In genomic region chr3:111712294-111713180, GRCh38 we compare ENCODE assay signal across 9 cellular contexts. TPM values are rescaled to one million over a fixed set of nuclear protein-coding genes. Genes with fewer than 3 reads are reported as not detected.
DNase-seq lines count a peak whose midpoint lies in the region; ATAC-seq and TF ChIP-seq lines count a peak whose summit lies in the region.
"Had no signal": no experiment of that assay in that cellular context is flagged by ENCODE, and none has a peak within 500 bp of the region (broad histone marks: within the 10 kb centered on the region; RNA-seq: fewer than 3 reads in every experiment).

No MANE protein-coding gene starts in this region.

- H3K9me3 Mint-ChIP-seq in HFFc6: no peaks in the 10 kb centered on the region

- H3K9ac ChIP-seq in OCI-LY3 (ENCODE audit: low read length): no peak overlapping the region

- no peaks in the 10 kb centered on the region for H4K20me1 ChIP-seq in OCI-LY3 (ENCODE audit: insufficient read depth, low read length)

- DNase-seq in A172 (ENCODE audit: low spot score): peak; percentile 90
- DNase-seq in HFFc6: no peak
- DNase-seq in left cardiac atrium: no peak
- no peak for DNase-seq in stimulated activated CD4-positive, alpha-beta T cell treated with anti-CD3 and anti-CD28 coated beads, Interleukin-4, amount 100 ng/mL, for 4 hours
- no peak for DNase-seq in OCI-M1 (lab: John Stamatoyannopoulos, UW)
- DNase-seq in NCI-H446 (lab: John Stamatoyannopoulos, UW): no peak

- no peak overlapping the region for H3K4me3 ChIP-seq in OCI-LY3 (ENCODE audit: low read length)
- H3K4me3 ChIP-seq: left lung had no signal

- peak overlapping the region; percentile 78 for H3K27ac Mint-ChIP-seq in HFFc6

- TF ChIP-seq CTCF in HFFc6 (IDR thresholded peaks at IDR 0.05) (no peak), OCI-LY3 (IDR thresholded peaks at IDR 0.05; ENCODE audit: low read depth, low read length) (no peak)

- no peak overlapping the region for H3K27ac ChIP-seq in OCI-LY3 (ENCODE audit: low read length)
- H3K27ac ChIP-seq: left lung had no signal

- H3K79me2 ChIP-seq in OCI-LY3 (ENCODE audit: low read length): no peaks in the 10 kb centered on the region

- intact Hi-C loops in left cardiac atrium (cut with DNase I): no loop called here

- H3K36me3 ChIP-seq in OCI-LY3 (replicated peaks; ENCODE audit: low read depth, low read length): no peaks in the 10 kb centered on the region
- H3K36me3 ChIP-seq: left lung had no signal

- H3K27me3 Mint-ChIP-seq in HFFc6 (ENCODE audit: insufficient read depth): no peaks in the 10 kb centered on the region; the same call in 1 of the 2 replicates

- ATAC-seq in left cardiac atrium (peak; percentile 50 to 66), GM21390 (IDR thresholded peaks at IDR 0.05; ENCODE audit: unreplicated experiment) (no peak)
- ATAC-seq: left lung had no signal

- H3K36me3 Mint-ChIP-seq in HFFc6 (ENCODE audit: low read depth): no peaks in the 10 kb centered on the region; the same call in none of the 2 replicates

- H2AFZ ChIP-seq in OCI-LY3 (ENCODE audit: low read depth, low read length): peak overlapping the region; percentile 90

- H3K4me1 ChIP-seq in OCI-LY3 (ENCODE audit: low read length): peaks cover 8% of the 10 kb centered on the region; the same call in 1 of the 2 replicates
- H3K4me1 ChIP-seq: left lung had no signal

- peak overlapping the region; percentile 29; the same call in 1 of the 2 replicates for H3K4me3 Mint-ChIP-seq in HFFc6

- H3K9me3 ChIP-seq in OCI-LY3 (ENCODE audit: insufficient read depth, low read length): no peaks in the 10 kb centered on the region
- H3K9me3 ChIP-seq: left lung had no signal

- no peaks in the 10 kb centered on the region for H3K27me3 ChIP-seq in OCI-LY3 (ENCODE audit: low read depth, low read length)
- H3K27me3 ChIP-seq: left lung had no signal

- peaks cover 41% of the 10 kb centered on the region for H3K4me1 Mint-ChIP-seq in HFFc6 (ENCODE audit: low read depth)

- peak overlapping the region; percentile 41 for H3K4me2 ChIP-seq in OCI-LY3 (ENCODE audit: low read length)

RNA-seq across cellular contexts. Expression of gene PLCXD2, which starts 38.1 kb away (rescaled TPM):
- total RNA-seq in A172 (2014; rRNA removed; shearing (Covaris generic)): 2.0 TPM in 2 replicates
- 1 to 10 TPM; 1.4 to 3.9 (median 1.8) TPM for total RNA-seq in HFFc6 (2021; fragmentation: NEBNext Ultra II Directional; extraction: Animal tissue kit (Norgen Biotek cat#: 25700))
- total RNA-seq in left cardiac atrium: under 1 TPM; 0.32 to 0.60 TPM
